ENCODE assay signal across 8 cellular contexts in genomic region chr22:28741758-28742561, GRCh38. TPM values are rescaled to one million over a fixed set of nuclear protein-coding genes. Genes with fewer than 3 reads are reported as not detected.
DNase-seq lines count a peak whose midpoint lies in the region; ATAC-seq, FAIRE-seq and TF ChIP-seq lines count a peak whose summit lies in the region.

Gene CHEK2, minus strand, starts transcription at chr22:28741820. Its CDS starts 7,099 bp downstream, at chr22:28734721.
Gene HSCB, plus strand, starts transcription at chr22:28742039. Its CDS starts 57 bp downstream, at chr22:28742096.

- H3K79me2 ChIP-seq in OCI-LY3 (ENCODE audit: low read length) (peaks cover 54% of the 10 kb centered on the region), endothelial cell of umbilical vein (ENCODE audit: control insufficient read depth, insufficient read depth, low read length) (peaks cover 11% of the 10 kb centered on the region)

- H3K9me1 ChIP-seq in endothelial cell of umbilical vein (replicated peaks; ENCODE audit: control insufficient read depth, extremely low read depth, insufficient read depth, low read length): no peaks in the 10 kb centered on the region

- H3K27me3 ChIP-seq in OCI-LY3 (ENCODE audit: low read depth, low read length): no peaks in the 10 kb centered on the region
- no peaks in the 10 kb centered on the region for H3K27me3 ChIP-seq in endothelial cell of umbilical vein (ENCODE audit: control insufficient read depth in 2 of 2, insufficient read depth in 2 of 2, low read length in 2 of 2)

- peaks cover 19% of the 10 kb centered on the region for H3K36me3 ChIP-seq in OCI-LY3 (replicated peaks; ENCODE audit: low read depth, low read length)
- peaks cover 4 to 8% of the 10 kb centered on the region in 2 experiments for H3K36me3 ChIP-seq in endothelial cell of umbilical vein (ENCODE audit: control insufficient read depth in 2 of 2, extremely low read depth in 1 of 2, insufficient read depth in 2 of 2, low read length in 2 of 2)

- TSS peak; percentile 76 for BruUV-seq in endothelial cell of umbilical vein (replicated peaks; lab: Mats Ljungman, UMichigan)

- H3K4me2 ChIP-seq in OCI-LY3 (ENCODE audit: low read length) (peak within 1 kb of the TSS; percentile 92), endothelial cell of umbilical vein (ENCODE audit: insufficient read depth, low read length) (peak within 1 kb of the TSS; percentile 98)

- no peaks in the 10 kb centered on the region for H3K9me3 ChIP-seq in OCI-LY3 (ENCODE audit: insufficient read depth, low read length)
- H3K9me3 ChIP-seq in endothelial cell of umbilical vein (replicated peaks; ENCODE audit: control insufficient read depth, insufficient read depth, low read length): no peaks in the 10 kb centered on the region

- POLR2A ChIA-PET in endothelial cell of umbilical vein (lab: Charles Lee): no interaction called here

- dilution Hi-C loops in endothelial cell of umbilical vein (cut with MboI; ENCODE audit: extremely low pct_ligation_motif_present, low sequenced_read_pairs): no loop called here

- H2AFZ ChIP-seq in OCI-LY3 (ENCODE audit: low read depth, low read length) (peak within 1 kb of the TSS; percentile 70), endothelial cell of umbilical vein (ENCODE audit: low read depth, low read length) (peak within 1 kb of the TSS; percentile 90)

- H3K4me1 ChIP-seq in OCI-LY3 (ENCODE audit: low read length) (peaks cover 12% of the 10 kb centered on the region), endothelial cell of umbilical vein (ENCODE audit: control insufficient read depth, extremely low read depth, insufficient read depth, low read length) (peaks cover 12% of the 10 kb centered on the region)

- peak within 1 kb of the TSS; percentile 94 for H3K9ac ChIP-seq in OCI-LY3 (ENCODE audit: low read length)
- H3K9ac ChIP-seq in endothelial cell of umbilical vein (replicated peaks; ENCODE audit: extremely low read depth, insufficient read depth, low read length): peak within 1 kb of the TSS; percentile 89

- intact Hi-C loops in endothelial cell of umbilical vein (cut with micrococcal nuclease): loop anchor here (1.0 to 10.0 kb wide), 7 partner anchors 8 to 883 kb away; partner anchors contain the start of genes CCDC117 and XBP1

- peak; percentile 21 for TF ChIP-seq CTCF in D721Med (IDR thresholded peaks at IDR 0.05; ENCODE audit: insufficient read depth, missing control alignments)
- TF ChIP-seq CTCF in OCI-LY3 (IDR thresholded peaks at IDR 0.05; ENCODE audit: low read depth, low read length): peak; percentile 36; the same call in 1 of the 2 replicates
- TF ChIP-seq CTCF in endothelial cell of umbilical vein (IDR thresholded peaks at IDR 0.05; ENCODE audit: extremely low read depth in 1 of 2, insufficient read depth in 1 of 2, low read depth in 1 of 2, low read length in 2 of 2): peak in 1 of 2 donors; percentile 11

- H4K20me1 ChIP-seq in OCI-LY3 (ENCODE audit: insufficient read depth, low read length) (peaks cover 7% of the 10 kb centered on the region; the same call in 1 of the 2 replicates), endothelial cell of umbilical vein (replicated peaks; ENCODE audit: control insufficient read depth, extremely low read depth, insufficient read depth, low read length) (no peaks in the 10 kb centered on the region)

- FAIRE-seq in D721Med (lab: Jason Lieb, UNC): no peak
- peak; percentile 99 for FAIRE-seq in endothelial cell of umbilical vein (lab: Jason Lieb, UNC)

- CTCF ChIA-PET in endothelial cell of umbilical vein (lab: Charles Lee): interaction anchor here (1.0 to 1.2 kb wide), 4 partner anchors 9 to 141 kb away, joined by 3 to 5 read pairs (median 3); no protein-coding TSS in a partner anchor

- peak within 1 kb of the TSS; percentile 83 for H3K27ac ChIP-seq in OCI-LY3 (ENCODE audit: low read length)
- H3K27ac ChIP-seq in endothelial cell of umbilical vein (ENCODE audit: insufficient read depth, low read depth, low read length): peak within 1 kb of the TSS; percentile 84

- peak; percentile 40 for DNase-seq in D721Med (ENCODE audit: insufficient read length, low spot score)
- DNase-seq in HuH-7 (ENCODE audit: low spot score): peak; percentile 96
- DNase-seq in activated T-cell treated with anti-CD3 and anti-CD28 coated beads for 24 hours (ENCODE audit: low read depth): peak; percentile 97
- DNase-seq in endothelial cell of umbilical vein (ENCODE audit: low read depth, low spot score): peak; percentile 99
- peak; percentile 98 for DNase-seq in midbrain (lab: John Stamatoyannopoulos, UW)
- peak; percentile 89 to 95 for DNase-seq in stimulated activated CD8-positive, alpha-beta memory T cell treated with anti-CD3 and anti-CD28 coated beads, Interleukin-2, amount 100 ng/mL, for 1 hour (ENCODE audit: low read depth in 2 of 2)

- ATAC-seq in GM21515 (IDR thresholded peaks at IDR 0.05; ENCODE audit: unreplicated experiment): peak; percentile 86

- no peak for TF ChIP-seq POLR2A in endothelial cell of umbilical vein (IDR thresholded peaks at IDR 0.05; ENCODE audit: low read depth, low read length)

- peak within 1 kb of the TSS; percentile 81 for H3K4me3 ChIP-seq in OCI-LY3 (ENCODE audit: low read length)
- peak within 1 kb of the TSS; percentile 75 to 87 (median 77) for H3K4me3 ChIP-seq in endothelial cell of umbilical vein (replicated peaks in 1 of 3; ENCODE audit: insufficient read depth in 1 of 3, low read depth in 1 of 3, low read length in 3 of 3)

TF ChIP-seq in endothelial cell of umbilical vein, 7 proteins besides CTCF, POLR2A, EP300 and RAD21:
- TF ChIP-seq EZH2 (IDR thresholded peaks at IDR 0.05; ENCODE audit: borderline replicate concordance, low read depth, low read length, severe bottlenecking): no peak
- TF ChIP-seq GATA2 (IDR thresholded peaks at IDR 0.05; ENCODE audit: insufficient read depth, insufficient read length, low read depth, low read length): no peak
- TF ChIP-seq MYC (IDR thresholded peaks at IDR 0.05; ENCODE audit: low read depth, low read length): no peak
- TF ChIP-seq JUN (IDR thresholded peaks at IDR 0.05; ENCODE audit: borderline replicate concordance, insufficient read depth, insufficient read length, low read depth): peak; percentile 55
- TF ChIP-seq MAX (IDR thresholded peaks at IDR 0.05; ENCODE audit: insufficient read depth, insufficient read length): no peak
- TF ChIP-seq POLR2AphosphoS5 (IDR thresholded peaks at IDR 0.05; ENCODE audit: insufficient read depth, low read depth, low read length): peak; percentile 8
- TF ChIP-seq FOS (IDR thresholded peaks at IDR 0.05; ENCODE audit: borderline replicate concordance, insufficient read depth, low read length): peak; percentile 82

RNA-seq across cellular contexts. Expression of gene CHEK2, which starts in this region (rescaled TPM):
- total RNA-seq in endothelial cell of umbilical vein: 24.6 and 27.4 TPM in 2 replicates
- polyA plus RNA-seq in endothelial cell of umbilical vein: 24.9 and 31.8 TPM in 2 replicates
- polyA plus RNA-seq in endothelial cell of umbilical vein (2011; cell fraction: cytosol; rRNA removed): 26.5 and 28.2 TPM in 2 replicates
- polyA plus RNA-seq in endothelial cell of umbilical vein (2011; cell fraction: nucleus; rRNA removed): 48.2 TPM in 2 replicates
- 12.9 and 14.9 TPM in 2 replicates for polyA plus RNA-seq in endothelial cell of umbilical vein (2012)
- 14.6 and 15.2 TPM in 2 replicates for polyA minus RNA-seq in endothelial cell of umbilical vein
- polyA minus RNA-seq in endothelial cell of umbilical vein (2011; cell fraction: cytosol; rRNA and poly(A)+ RNA removed): 32.1 TPM
- polyA minus RNA-seq in endothelial cell of umbilical vein (2011; cell fraction: nucleus; rRNA and poly(A)+ RNA removed): 9.8 and 13.7 TPM in 2 replicates

RNA-seq across cellular contexts. Expression of gene HSCB, which starts in this region (rescaled TPM):
- 14.1 and 20.3 TPM in 2 replicates for total RNA-seq in endothelial cell of umbilical vein
- polyA plus RNA-seq in endothelial cell of umbilical vein: 13.8 and 18.4 TPM in 2 replicates
- 16.9 and 21.1 TPM in 2 replicates for polyA plus RNA-seq in endothelial cell of umbilical vein (2011; cell fraction: cytosol; rRNA removed)
- 4.1 and 4.5 TPM in 2 replicates for polyA plus RNA-seq in endothelial cell of umbilical vein (2011; cell fraction: nucleus; rRNA removed)
- 14.0 and 16.5 TPM in 2 replicates for polyA plus RNA-seq in endothelial cell of umbilical vein (2012)
- 5.9 and 6.8 TPM in 2 replicates for polyA minus RNA-seq in endothelial cell of umbilical vein
- 3.2 TPM for polyA minus RNA-seq in endothelial cell of umbilical vein (2011; cell fraction: cytosol; rRNA and poly(A)+ RNA removed)
- polyA minus RNA-seq in endothelial cell of umbilical vein (2011; cell fraction: nucleus; rRNA and poly(A)+ RNA removed): 3.7 and 4.8 TPM in 2 replicates

Comparison
In these comparisons a context has a peak if more than half of its experiments do, and no peak if none do; other contexts are left out.
1. Peak in every context shown above with its lines: DNase-seq, ATAC-seq, H3K4me3 ChIP-seq and H3K27ac ChIP-seq.
2. DNase-seq: peak in every context shown above with its lines; median percentile 99 in endothelial cell of umbilical vein; 98 in midbrain; 97 in activated T-cell treated with anti-CD3 and anti-CD28 coated beads for 24 hours; 96 in HuH-7; 92 in stimulated activated CD8-positive, alpha-beta memory T cell treated with anti-CD3 and anti-CD28 coated beads, Interleukin-2, amount 100 ng/mL, for 1 hour; 40 in D721Med.